9 cellular contexts compared by ENCODE assay signal in genomic region chrX:93660575-93660974, GRCh38. TPM values are rescaled to one million over a fixed set of nuclear protein-coding genes. Genes with fewer than 3 reads are reported as not detected.
"Had no signal": no experiment of that assay in that cellular context is flagged by ENCODE, and none has a peak within 500 bp of the region (broad histone marks: within the 10 kb centered on the region; RNA-seq: fewer than 3 reads in every experiment).

No MANE protein-coding gene starts in this region.

- ATAC-seq: GM12878 had no signal

- H3K4me3 ChIP-seq: GM12878 had no signal

- FAIRE-seq: G401.6, GM12878, GM12891, GM12892, GM18507, GM19239 had no signal

- DNase-seq: GDM1, GF-D8 had no signal

RNA-seq across cellular contexts. Expression of gene NAP1L3, which starts 12.8 kb away (rescaled TPM):
- total RNA-seq: G401, GM12878 had no signal

RNA-seq across cellular contexts. Expression of gene FAM133A, which starts 13.4 kb away (rescaled TPM):
- total RNA-seq: G401, GM12878 had no signal
